16 cellular contexts compared by ENCODE assay signal in genomic region chr10:123929791-123930190, GRCh38. TPM values are rescaled to one million over a fixed set of nuclear protein-coding genes. Genes with fewer than 3 reads are reported as not detected.
A peak's percentile ranks its signal among the peaks of the same experiment; 100 is the strongest.
DNase-seq lines count a peak whose midpoint lies in the region; ATAC-seq and TF ChIP-seq lines count a peak whose summit lies in the region.
"Had no signal": no experiment of that assay in that cellular context is flagged by ENCODE, and none has a peak within 500 bp of the region (broad histone marks: within the 10 kb centered on the region; RNA-seq: fewer than 3 reads in every experiment).

No MANE protein-coding gene starts in this region.

- H3K27ac ChIP-seq in esophagus muscularis mucosa (replicated peaks in 1 of 4) (peak overlapping the region; percentile 65 to 70 (median 68)), tibial nerve (peak overlapping the region in 3 of 4 donors; percentile 22 to 82 (median 67)), smooth muscle cell (ENCODE audit: low read depth) (no peak overlapping the region)

- no peaks in the 10 kb centered on the region for H3K36me3 ChIP-seq in esophagus muscularis mucosa
- no peaks in the 10 kb centered on the region for H3K36me3 ChIP-seq in tibial nerve
- H3K36me3 ChIP-seq in smooth muscle cell (ENCODE audit: low read depth), result no peaks in the 10 kb centered on the region

- H3K4me3 ChIP-seq in esophagus muscularis mucosa (no peak overlapping the region), tibial nerve (no peak overlapping the region), smooth muscle cell (no peak overlapping the region)
- H3K4me3 ChIP-seq: K562 had no signal

- no peak for TF ChIP-seq EP300 in esophagus muscularis mucosa (IDR thresholded peaks at IDR 0.05)
- no peak for TF ChIP-seq EP300 in tibial nerve (IDR thresholded peaks at IDR 0.05)

- DNase-seq in EL (peak; percentile 2), esophagus muscularis mucosa (ENCODE audit: extremely low spot score) (no peak), sciatic nerve (ENCODE audit: low spot score) (no peak), tibial nerve (ENCODE audit: low spot score in 2 of 2) (no peak), NCI-H2227 treated with DMSO at 0.1 percent for 48 hours (lab: John Stamatoyannopoulos, UW) (no peak), NCI-H1092 treated with DMSO at 0.1 percent for 48 hours (lab: John Stamatoyannopoulos, UW) (no peak), smooth muscle cell (lab: John Stamatoyannopoulos, UW; ENCODE audit: unreplicated experiment) (no peak)
- DNase-seq: COR-L47, DMS153, NCI-H1417, NCI-H187 treated with DMSO at 0.1 percent for 48 hours, NCI-H526 treated with DMSO at 0.1 percent for 48 hours, SHP77 treated with DMSO at 0.1 percent for 48 hours had no signal

- H4K20me1 ChIP-seq in smooth muscle cell (ENCODE audit: low read depth), result no peaks in the 10 kb centered on the region

- intact Hi-C loops in esophagus muscularis mucosa (cut with DNase I) (no loop called here), sciatic nerve (cut with DNase I) (no loop called here)

- H2AFZ ChIP-seq in smooth muscle cell (ENCODE audit: low read depth), result no peak overlapping the region

- peak; percentile 20 for ATAC-seq in sciatic nerve
- ATAC-seq: K562 had no signal

- no peaks in the 10 kb centered on the region for H3K79me2 ChIP-seq in smooth muscle cell (ENCODE audit: low read depth)

- WGBS in esophagus muscularis mucosa, result 75% methylated on average over 5 of the region's 7 CpGs
- WGBS in tibial nerve, 2 donors, result 75 to 76% methylated on average over 7 of the region's 7 CpGs
- WGBS in smooth muscle cell (ENCODE audit: low lambda C conversion rate), result 72% methylated on average over 7 of the region's 7 CpGs

- H3K9me3 ChIP-seq in esophagus muscularis mucosa (peaks cover 0 to 9% (median 6%) of the 10 kb centered on the region in 4 donors), tibial nerve (peaks cover 0 to 35% (median 0%) of the 10 kb centered on the region in 4 donors), smooth muscle cell (replicated peaks; ENCODE audit: low read depth) (no peaks in the 10 kb centered on the region)

- H3K9ac ChIP-seq in smooth muscle cell (ENCODE audit: low read depth), result no peak overlapping the region

- no peaks in the 10 kb centered on the region for H3F3A ChIP-seq in smooth muscle cell (ENCODE audit: low read depth)

- H3K27me3 ChIP-seq in esophagus muscularis mucosa (no peaks in the 10 kb centered on the region), tibial nerve (no peaks in the 10 kb centered on the region), smooth muscle cell (ENCODE audit: low read depth) (no peaks in the 10 kb centered on the region)

- no peak for TF ChIP-seq POLR2A in esophagus muscularis mucosa (IDR thresholded peaks at IDR 0.05; ENCODE audit: low read depth)
- no peak for TF ChIP-seq POLR2A in tibial nerve (IDR thresholded peaks at IDR 0.05)

- TF ChIP-seq CTCF in esophagus muscularis mucosa (IDR thresholded peaks at IDR 0.05), result no peak
- TF ChIP-seq CTCF in tibial nerve (IDR thresholded peaks at IDR 0.05), result no peak
- no peak for TF ChIP-seq CTCF in smooth muscle cell (IDR thresholded peaks at IDR 0.05; ENCODE audit: borderline replicate concordance, insufficient read depth, poor library complexity, severe bottlenecking)

- H3K4me2 ChIP-seq in smooth muscle cell, result no peak overlapping the region

- H3K4me1 ChIP-seq in esophagus muscularis mucosa (peaks cover 0 to 14% (median 11%) of the 10 kb centered on the region in 4 donors), tibial nerve (peaks cover 0 to 8% (median 0%) of the 10 kb centered on the region in 4 donors), smooth muscle cell (ENCODE audit: low read depth) (no peaks in the 10 kb centered on the region)

RNA-seq across cellular contexts. Expression of gene CPXM2, which starts 38.2 kb away (rescaled TPM):
- total RNA-seq in esophagus muscularis mucosa (100 to 1,000 TPM in 2 of 4 donors, 10 to 100 TPM in 2; 56.8 to 150 (median 96.9) TPM), sciatic nerve (81.6 TPM), tibial nerve (10 to 100 TPM; 26.8 to 74.3 (median 37.8) TPM), smooth muscle cell (31.2 and 38.2 TPM in 2 replicates)
- polyA plus RNA-seq in smooth muscle cell, result 37.3 and 65.5 TPM in 2 replicates
- total RNA-seq: A673, K562, OCI-LY7 had no signal
- polyA plus RNA-seq: K562 had no signal
